8 cellular contexts compared by ENCODE assay signal in the genomic region with DNA sequence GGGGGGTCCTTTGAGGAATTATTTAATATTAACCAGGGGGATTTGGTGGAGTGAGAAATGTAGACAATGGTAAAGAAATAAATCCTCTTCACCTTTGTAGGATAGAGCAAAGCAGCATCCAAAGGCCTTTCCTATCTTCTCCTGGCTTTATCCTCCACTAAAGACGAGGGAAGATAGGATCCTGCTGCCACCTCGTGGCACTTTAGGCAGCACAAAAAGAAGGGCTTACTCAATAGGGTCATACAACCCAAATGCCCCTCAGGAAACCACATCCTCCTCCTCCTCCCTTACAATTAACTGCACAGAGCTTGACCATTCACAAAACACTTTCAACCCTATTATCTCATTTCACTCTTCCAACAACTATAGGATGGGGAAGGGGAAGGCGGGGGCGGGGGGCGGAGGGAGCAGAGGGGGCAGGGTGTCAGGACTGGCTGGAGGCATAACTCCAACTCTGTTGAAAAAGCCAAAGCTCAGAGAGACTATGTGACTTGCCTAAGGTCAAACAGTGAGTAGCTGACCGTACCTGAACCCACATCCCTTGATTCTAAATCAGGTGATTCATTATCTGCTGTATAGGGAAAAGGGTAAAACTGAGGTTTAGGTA. TPM values are rescaled to one million over a fixed set of nuclear protein-coding genes. Genes with fewer than 3 reads are reported as not detected.
DNase-seq lines count a peak whose midpoint lies in the region; ATAC-seq and TF ChIP-seq lines count a peak whose summit lies in the region.

No MANE protein-coding gene starts in this region.

- peaks cover 11% of the 10 kb centered on the region for H3K9me3 Mint-ChIP-seq in osteocyte (ENCODE audit: unreplicated experiment)

- H3K4me1 ChIP-seq in OCI-LY1 (ENCODE audit: insufficient read depth, low read length, severe bottlenecking) = no peaks in the 10 kb centered on the region

- H3K27me3 Mint-ChIP-seq in osteocyte (ENCODE audit: unreplicated experiment) = peaks cover 36% of the 10 kb centered on the region

- no peak overlapping the region for H3K4me3 Mint-ChIP-seq in osteocyte (ENCODE audit: unreplicated experiment)

- no peaks in the 10 kb centered on the region for H3F3A ChIP-seq in OCI-LY1 (ENCODE audit: insufficient read depth, low read length)

- peak; percentile 27 for DNase-seq in AG08396 (ENCODE audit: low spot score)
- no peak for DNase-seq in epithelial cell of proximal tubule (ENCODE audit: low read depth)
- no peak for DNase-seq in osteocyte (ENCODE audit: extremely low spot score, unreplicated experiment)
- DNase-seq in stimulated activated CD8-positive, alpha-beta memory T cell treated with anti-CD3 and anti-CD28 coated beads, Interleukin-4, amount 100 ng/mL, for 48 hours = no peak
- no peak for DNase-seq in DMS153 (lab: John Stamatoyannopoulos, UW)

- H3K79me2 ChIP-seq in OCI-LY1 (ENCODE audit: insufficient read depth, low read length) = no peaks in the 10 kb centered on the region

- no peaks in the 10 kb centered on the region for H3K9me2 ChIP-seq in OCI-LY1 (ENCODE audit: low read depth, low read length)

- no peaks in the 10 kb centered on the region for H4K20me1 ChIP-seq in OCI-LY1 (ENCODE audit: insufficient read depth, low read length)

- no peaks in the 10 kb centered on the region for H3K36me3 Mint-ChIP-seq in osteocyte (ENCODE audit: unreplicated experiment)

- ATAC-seq in GM18907 (IDR thresholded peaks at IDR 0.05; ENCODE audit: unreplicated experiment) (peak; percentile 55), HG03025 (IDR thresholded peaks at IDR 0.05; ENCODE audit: low FRiP score, unreplicated experiment) (no peak)

- TF ChIP-seq CTCF in OCI-LY1 (IDR thresholded peaks at IDR 0.05; ENCODE audit: low read length) = peak; percentile 39; the same call in 1 of the 2 replicates
- TF ChIP-seq CTCF in epithelial cell of proximal tubule (conservative IDR thresholded peaks at IDR 0.05; ENCODE audit: low read depth, low read length) = peak; percentile 83
- peak; percentile 54 for TF ChIP-seq CTCF in osteocyte (IDR thresholded peaks at IDR 0.05)

- no peak overlapping the region for H3K9ac ChIP-seq in OCI-LY1 (ENCODE audit: low read length)

- no peak overlapping the region for H3K27ac Mint-ChIP-seq in osteocyte (ENCODE audit: unreplicated experiment)

- H3K9me3 ChIP-seq in OCI-LY1 (ENCODE audit: low read length) = no peaks in the 10 kb centered on the region; the same call in 1 of the 2 replicates

- no peaks in the 10 kb centered on the region for H3K4me1 Mint-ChIP-seq in osteocyte (ENCODE audit: unreplicated experiment)

- H3K4me3 ChIP-seq in OCI-LY1 (ENCODE audit: low read depth, low read length, poor library complexity, severe bottlenecking) = no peak overlapping the region
- H3K4me3 ChIP-seq in epithelial cell of proximal tubule (ENCODE audit: low read depth, low read length) = no peak overlapping the region

- no peaks in the 10 kb centered on the region for H3K36me3 ChIP-seq in OCI-LY1 (ENCODE audit: insufficient read depth, low read length)

- H2AFZ ChIP-seq in OCI-LY1 (ENCODE audit: low read length) = no peak overlapping the region

- H3K27me3 ChIP-seq in OCI-LY1 (ENCODE audit: insufficient read depth, low read length) = no peaks in the 10 kb centered on the region

- H3K27ac ChIP-seq in OCI-LY1 (ENCODE audit: low read depth, low read length, poor library complexity, severe bottlenecking) = no peak overlapping the region

- H3K4me2 ChIP-seq in OCI-LY1 (ENCODE audit: low read length) = no peak overlapping the region

RNA-seq across cellular contexts. Expression of a gene that starts 45.4 kb away (rescaled TPM):
- total RNA-seq in epithelial cell of proximal tubule (not detected in 2 replicates), osteocyte (not detected in 2 replicates)
